In the genomic region with DNA sequence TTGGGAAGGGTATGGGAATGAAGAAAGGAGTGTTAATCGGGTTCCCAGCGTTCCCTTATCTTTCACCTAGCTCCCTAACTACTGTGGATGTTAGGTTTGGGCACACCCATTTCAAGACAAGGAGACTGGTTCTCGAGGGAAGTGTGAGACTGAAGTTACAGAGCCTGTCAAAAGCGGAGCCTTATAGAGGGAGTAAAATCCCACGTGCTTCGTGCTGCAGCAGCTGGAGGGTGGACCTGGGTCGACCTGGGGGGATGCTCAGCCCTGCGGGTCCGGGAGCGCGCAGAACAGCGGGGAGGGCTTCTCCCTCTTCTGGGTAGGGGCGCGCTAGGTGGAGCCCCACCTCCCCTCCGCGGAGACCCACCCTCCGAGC, we compare ENCODE assay signal across 2 cellular contexts.
TF ChIP-seq lines count a peak whose summit lies in the region.

No MANE protein-coding gene starts in this region.

TF ChIP-seq in GM12878, 131 proteins besides CTCF, POLR2A, EP300 and RAD21 (continues in another document):
- TF ChIP-seq, protein P1, sequence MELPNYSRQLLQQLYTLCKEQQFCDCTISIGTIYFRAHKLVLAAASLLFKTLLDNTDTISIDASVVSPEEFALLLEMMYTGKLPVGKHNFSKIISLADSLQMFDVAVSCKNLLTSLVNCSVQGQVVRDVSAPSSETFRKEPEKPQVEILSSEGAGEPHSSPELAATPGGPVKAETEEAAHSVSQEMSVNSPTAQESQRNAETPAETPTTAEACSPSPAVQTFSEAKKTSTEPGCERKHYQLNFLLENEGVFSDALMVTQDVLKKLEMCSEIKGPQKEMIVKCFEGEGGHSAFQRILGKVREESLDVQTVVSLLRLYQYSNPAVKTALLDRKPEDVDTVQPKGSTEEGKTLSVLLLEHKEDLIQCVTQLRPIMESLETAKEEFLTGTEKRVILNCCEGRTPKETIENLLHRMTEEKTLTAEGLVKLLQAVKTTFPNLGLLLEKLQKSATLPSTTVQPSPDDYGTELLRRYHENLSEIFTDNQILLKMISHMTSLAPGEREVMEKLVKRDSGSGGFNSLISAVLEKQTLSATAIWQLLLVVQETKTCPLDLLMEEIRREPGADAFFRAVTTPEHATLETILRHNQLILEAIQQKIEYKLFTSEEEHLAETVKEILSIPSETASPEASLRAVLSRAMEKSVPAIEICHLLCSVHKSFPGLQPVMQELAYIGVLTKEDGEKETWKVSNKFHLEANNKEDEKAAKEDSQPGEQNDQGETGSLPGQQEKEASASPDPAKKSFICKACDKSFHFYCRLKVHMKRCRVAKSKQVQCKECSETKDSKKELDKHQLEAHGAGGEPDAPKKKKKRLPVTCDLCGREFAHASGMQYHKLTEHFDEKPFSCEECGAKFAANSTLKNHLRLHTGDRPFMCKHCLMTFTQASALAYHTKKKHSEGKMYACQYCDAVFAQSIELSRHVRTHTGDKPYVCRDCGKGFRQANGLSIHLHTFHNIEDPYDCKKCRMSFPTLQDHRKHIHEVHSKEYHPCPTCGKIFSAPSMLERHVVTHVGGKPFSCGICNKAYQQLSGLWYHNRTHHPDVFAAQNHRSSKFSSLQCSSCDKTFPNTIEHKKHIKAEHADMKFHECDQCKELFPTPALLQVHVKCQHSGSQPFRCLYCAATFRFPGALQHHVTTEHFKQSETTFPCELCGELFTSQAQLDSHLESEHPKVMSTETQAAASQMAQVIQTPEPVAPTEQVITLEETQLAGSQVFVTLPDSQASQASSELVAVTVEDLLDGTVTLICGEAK (IDR thresholded peaks at IDR 0.05; ENCODE audit: borderline replicate concordance), result no peak
- TF ChIP-seq FOS (IDR thresholded peaks at IDR 0.05; ENCODE audit: borderline replicate concordance, extremely low read depth, insufficient read length) (no peak), ETV6 (conservative IDR thresholded peaks at IDR 0.05 in 1 of 2, IDR thresholded peaks at IDR 0.05 in 1 of 2; ENCODE audit: borderline replicate concordance in 1 of 2, low read depth in 1 of 2) (no peak), CHD4 (IDR thresholded peaks at IDR 0.05) (no peak), TCF7 (IDR thresholded peaks at IDR 0.05; ENCODE audit: borderline replicate concordance) (no peak), JUND (IDR thresholded peaks at IDR 0.05; ENCODE audit: low read depth, low read length) (no peak), CBX5 (IDR thresholded peaks at IDR 0.05; ENCODE audit: low read depth) (no peak), DPF2 (IDR thresholded peaks at IDR 0.05) (no peak), SREBF2 (IDR thresholded peaks at IDR 0.05; ENCODE audit: low read length) (no peak), BRCA1 (IDR thresholded peaks at IDR 0.05; ENCODE audit: low read depth, low read length) (no peak), HDGF (IDR thresholded peaks at IDR 0.05) (no peak), POLR2AphosphoS2 (IDR thresholded peaks at IDR 0.05; ENCODE audit: low read depth, low read length) (no peak), NFIC (IDR thresholded peaks at IDR 0.05; ENCODE audit: low read depth, low read length) (no peak), EZH2 (IDR thresholded peaks at IDR 0.05; ENCODE audit: borderline replicate concordance, control insufficient read depth, low read depth, low read length) (no peak), EGR1 (IDR thresholded peaks at IDR 0.05; ENCODE audit: borderline replicate concordance in 1 of 2, low read depth in 2 of 2, low read length in 2 of 2) (no peak)
- TF ChIP-seq, protein P2, sequence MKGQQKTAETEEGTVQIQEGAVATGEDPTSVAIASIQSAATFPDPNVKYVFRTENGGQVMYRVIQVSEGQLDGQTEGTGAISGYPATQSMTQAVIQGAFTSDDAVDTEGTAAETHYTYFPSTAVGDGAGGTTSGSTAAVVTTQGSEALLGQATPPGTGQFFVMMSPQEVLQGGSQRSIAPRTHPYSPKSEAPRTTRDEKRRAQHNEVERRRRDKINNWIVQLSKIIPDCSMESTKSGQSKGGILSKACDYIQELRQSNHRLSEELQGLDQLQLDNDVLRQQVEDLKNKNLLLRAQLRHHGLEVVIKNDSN (IDR thresholded peaks at IDR 0.05; ENCODE audit: borderline replicate concordance, extremely low read length, insufficient read depth, low read depth, low read length), result peak; percentile 19
- TF ChIP-seq, protein P3, sequence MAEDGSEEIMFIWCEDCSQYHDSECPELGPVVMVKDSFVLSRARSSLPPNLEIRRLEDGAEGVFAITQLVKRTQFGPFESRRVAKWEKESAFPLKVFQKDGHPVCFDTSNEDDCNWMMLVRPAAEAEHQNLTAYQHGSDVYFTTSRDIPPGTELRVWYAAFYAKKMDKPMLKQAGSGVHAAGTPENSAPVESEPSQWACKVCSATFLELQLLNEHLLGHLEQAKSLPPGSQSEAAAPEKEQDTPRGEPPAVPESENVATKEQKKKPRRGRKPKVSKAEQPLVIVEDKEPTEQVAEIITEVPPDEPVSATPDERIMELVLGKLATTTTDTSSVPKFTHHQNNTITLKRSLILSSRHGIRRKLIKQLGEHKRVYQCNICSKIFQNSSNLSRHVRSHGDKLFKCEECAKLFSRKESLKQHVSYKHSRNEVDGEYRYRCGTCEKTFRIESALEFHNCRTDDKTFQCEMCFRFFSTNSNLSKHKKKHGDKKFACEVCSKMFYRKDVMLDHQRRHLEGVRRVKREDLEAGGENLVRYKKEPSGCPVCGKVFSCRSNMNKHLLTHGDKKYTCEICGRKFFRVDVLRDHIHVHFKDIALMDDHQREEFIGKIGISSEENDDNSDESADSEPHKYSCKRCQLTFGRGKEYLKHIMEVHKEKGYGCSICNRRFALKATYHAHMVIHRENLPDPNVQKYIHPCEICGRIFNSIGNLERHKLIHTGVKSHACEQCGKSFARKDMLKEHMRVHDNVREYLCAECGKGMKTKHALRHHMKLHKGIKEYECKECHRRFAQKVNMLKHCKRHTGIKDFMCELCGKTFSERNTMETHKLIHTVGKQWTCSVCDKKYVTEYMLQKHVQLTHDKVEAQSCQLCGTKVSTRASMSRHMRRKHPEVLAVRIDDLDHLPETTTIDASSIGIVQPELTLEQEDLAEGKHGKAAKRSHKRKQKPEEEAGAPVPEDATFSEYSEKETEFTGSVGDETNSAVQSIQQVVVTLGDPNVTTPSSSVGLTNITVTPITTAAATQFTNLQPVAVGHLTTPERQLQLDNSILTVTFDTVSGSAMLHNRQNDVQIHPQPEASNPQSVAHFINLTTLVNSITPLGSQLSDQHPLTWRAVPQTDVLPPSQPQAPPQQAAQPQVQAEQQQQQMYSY (CRISPR knock-in tag; IDR thresholded peaks at IDR 0.05), result no peak
- TF ChIP-seq, protein P4, sequence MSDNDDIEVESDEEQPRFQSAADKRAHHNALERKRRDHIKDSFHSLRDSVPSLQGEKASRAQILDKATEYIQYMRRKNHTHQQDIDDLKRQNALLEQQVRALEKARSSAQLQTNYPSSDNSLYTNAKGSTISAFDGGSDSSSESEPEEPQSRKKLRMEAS (IDR thresholded peaks at IDR 0.05; ENCODE audit: low read depth, low read length), result 0 out of 2 replicates have a peak, but pooled peaks have one; percentile 35

TF ChIP-seq in HepG2, 621 proteins besides CTCF, POLR2A, EP300 and RAD21 (continues in another document):
- TF ChIP-seq, protein P5, sequence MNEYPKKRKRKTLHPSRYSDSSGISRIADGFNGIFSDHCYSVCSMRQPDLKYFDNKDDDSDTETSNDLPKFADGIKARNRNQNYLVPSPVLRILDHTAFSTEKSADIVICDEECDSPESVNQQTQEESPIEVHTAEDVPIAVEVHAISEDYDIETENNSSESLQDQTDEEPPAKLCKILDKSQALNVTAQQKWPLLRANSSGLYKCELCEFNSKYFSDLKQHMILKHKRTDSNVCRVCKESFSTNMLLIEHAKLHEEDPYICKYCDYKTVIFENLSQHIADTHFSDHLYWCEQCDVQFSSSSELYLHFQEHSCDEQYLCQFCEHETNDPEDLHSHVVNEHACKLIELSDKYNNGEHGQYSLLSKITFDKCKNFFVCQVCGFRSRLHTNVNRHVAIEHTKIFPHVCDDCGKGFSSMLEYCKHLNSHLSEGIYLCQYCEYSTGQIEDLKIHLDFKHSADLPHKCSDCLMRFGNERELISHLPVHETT (CRISPR knock-in tag; conservative IDR thresholded peaks at IDR 0.05), result no peak
- TF ChIP-seq EED (CRISPR knock-in tag; IDR thresholded peaks at IDR 0.05) (0 out of 2 replicates have a peak, but pooled peaks have one; percentile 1), HNF4G (IDR thresholded peaks at IDR 0.05; ENCODE audit: borderline replicate concordance, low read depth, low read length) (no peak), HNF4G (CRISPR knock-in tag; IDR thresholded peaks at IDR 0.05; ENCODE audit: borderline replicate concordance, low read depth) (0 out of 2 replicates have a peak, but pooled peaks have one; percentile 4), GATA4 (IDR thresholded peaks at IDR 0.05; ENCODE audit: borderline replicate concordance, low read depth) (no peak), ZNF567 (CRISPR knock-in tag; IDR thresholded peaks at IDR 0.05; ENCODE audit: borderline replicate concordance) (0 out of 2 replicates have a peak, but pooled peaks have one; percentile 2), ZNF780A (CRISPR knock-in tag; IDR thresholded peaks at IDR 0.05) (no peak), ZNF556 (CRISPR knock-in tag; IDR thresholded peaks at IDR 0.05; ENCODE audit: borderline replicate concordance) (0 out of 2 replicates have a peak, but pooled peaks have one; percentile 3), CHD4 (IDR thresholded peaks at IDR 0.05; ENCODE audit: borderline replicate concordance, low read length) (no peak), CCAR2 (optimal IDR thresholded peaks at IDR 0.05; ENCODE audit: low read depth, low read length) (no peak), MXI1 (IDR thresholded peaks at IDR 0.05; ENCODE audit: borderline replicate concordance, low read depth, low read length) (peak; percentile 62; the same call in 1 of the 3 replicates), ZNF839 (CRISPR knock-in tag; IDR thresholded peaks at IDR 0.05; ENCODE audit: borderline replicate concordance) (peak; percentile 15; the same call in 1 of the 2 replicates), MXD4 (CRISPR knock-in tag; IDR thresholded peaks at IDR 0.05) (peak; percentile 45; the same call in 1 of the 2 replicates), FOSL2 (CRISPR knock-in tag; IDR thresholded peaks at IDR 0.05) (0 out of 2 replicates have a peak, but pooled peaks have one; percentile 1)
- TF ChIP-seq, protein P6, sequence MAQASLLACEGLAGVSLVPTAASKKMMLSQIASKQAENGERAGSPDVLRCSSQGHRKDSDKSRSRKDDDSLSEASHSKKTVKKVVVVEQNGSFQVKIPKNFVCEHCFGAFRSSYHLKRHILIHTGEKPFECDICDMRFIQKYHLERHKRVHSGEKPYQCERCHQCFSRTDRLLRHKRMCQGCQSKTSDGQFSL (CRISPR knock-in tag; IDR thresholded peaks at IDR 0.05), result peak; percentile 81
- TF ChIP-seq, protein P1 (IDR thresholded peaks at IDR 0.05), result no peak
- TF ChIP-seq, protein P1 (CRISPR knock-in tag; IDR thresholded peaks at IDR 0.05), result no peak
- TF ChIP-seq, protein P7, sequence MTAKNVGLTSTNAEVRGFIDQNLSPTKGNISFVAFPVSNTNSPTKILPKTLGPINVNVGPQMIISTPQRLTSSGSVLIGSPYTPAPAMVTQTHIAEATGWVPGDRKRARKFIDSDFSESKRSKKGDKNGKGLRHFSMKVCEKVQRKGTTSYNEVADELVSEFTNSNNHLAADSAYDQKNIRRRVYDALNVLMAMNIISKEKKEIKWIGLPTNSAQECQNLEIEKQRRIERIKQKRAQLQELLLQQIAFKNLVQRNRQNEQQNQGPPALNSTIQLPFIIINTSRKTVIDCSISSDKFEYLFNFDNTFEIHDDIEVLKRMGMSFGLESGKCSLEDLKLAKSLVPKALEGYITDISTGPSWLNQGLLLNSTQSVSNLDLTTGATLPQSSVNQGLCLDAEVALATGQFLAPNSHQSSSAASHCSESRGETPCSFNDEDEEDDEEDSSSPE (CRISPR knock-in tag; IDR thresholded peaks at IDR 0.05), result no peak
- TF ChIP-seq, protein P4 (IDR thresholded peaks at IDR 0.05), result peak; percentile 62
